ENCODE assay signal across 8 cellular contexts in the genomic region with DNA sequence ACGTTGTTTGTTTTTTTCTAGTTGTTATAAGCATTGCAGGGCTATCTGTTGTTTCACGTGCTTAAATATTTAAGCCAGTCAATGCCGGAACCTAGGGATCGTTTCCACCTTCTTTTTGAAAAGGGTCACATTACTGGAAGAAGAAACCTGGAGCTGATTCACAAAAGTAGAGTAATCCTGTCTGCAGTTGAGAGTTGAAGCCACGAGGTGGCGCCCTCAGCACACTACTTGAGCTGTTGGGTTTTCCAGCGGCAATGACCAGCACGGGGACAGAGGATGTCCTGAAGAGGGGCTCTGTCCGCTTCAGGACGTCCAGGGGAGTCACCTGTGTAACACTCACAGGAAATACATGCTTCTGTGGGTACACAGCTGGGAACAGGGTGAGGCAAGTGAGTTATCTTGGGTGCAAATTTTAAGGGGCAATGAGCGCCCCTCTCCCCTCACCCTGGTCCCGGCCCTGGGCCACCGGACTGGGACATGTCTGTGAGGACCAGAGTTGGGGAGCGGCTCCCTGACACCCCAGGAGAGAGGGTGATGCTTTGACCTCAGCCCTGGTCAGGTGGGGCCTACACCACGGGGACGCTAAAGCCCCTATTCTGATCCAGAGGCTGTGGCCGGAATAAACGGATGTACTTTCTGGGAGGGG. TPM values are rescaled to one million over a fixed set of nuclear protein-coding genes. Genes with fewer than 3 reads are reported as not detected.
DNase-seq lines count a peak whose midpoint lies in the region; ATAC-seq and TF ChIP-seq lines count a peak whose summit lies in the region.

No MANE protein-coding gene starts in this region.

- peak; percentile 87 for TF ChIP-seq CTCF in astrocyte of the cerebellum (IDR thresholded peaks at IDR 0.05; ENCODE audit: low read depth, low read length, missing control alignments)
- peak; percentile 89 for TF ChIP-seq CTCF in hepatocyte (IDR thresholded peaks at IDR 0.05; ENCODE audit: poor library complexity)
- TF ChIP-seq CTCF in sigmoid colon (IDR thresholded peaks at IDR 0.05), result peak; percentile 10 to 84 (median 68)

- H3K79me2 ChIP-seq in hepatocyte, result no peaks in the 10 kb centered on the region

- no peak for ATAC-seq in GM18909 (IDR thresholded peaks at IDR 0.05; ENCODE audit: poor library complexity, unreplicated experiment)
- ATAC-seq in HG03354 (IDR thresholded peaks at IDR 0.05; ENCODE audit: poor library complexity, severe bottlenecking, unreplicated experiment), result no peak

- no peak overlapping the region for H3K4me2 ChIP-seq in hepatocyte

- in situ Hi-C loops in astrocyte of the cerebellum (cut with HindIII; ENCODE audit: low sequenced_read_pairs), result no loop called here

- 39% methylated on average over 18 of the region's 18 CpGs for WGBS in hepatocyte (ENCODE audit: low lambda C conversion rate, missing lambda C conversion rate)
- WGBS in sigmoid colon, 2 donors, result 38 to 43% methylated on average over 18 of the region's 18 CpGs

- H3K36me3 ChIP-seq in hepatocyte (replicated peaks; ENCODE audit: insufficient read depth, low read depth) (no peaks in the 10 kb centered on the region), sigmoid colon (no peaks in the 10 kb centered on the region)

- H2AFZ ChIP-seq in hepatocyte, result no peak overlapping the region

- no peak for TF ChIP-seq EP300 in sigmoid colon (IDR thresholded peaks at IDR 0.05)

- H3K4me3 ChIP-seq in astrocyte of the cerebellum (ENCODE audit: low read depth, low read length), result no peak overlapping the region
- no peak overlapping the region for H3K4me3 ChIP-seq in hepatocyte
- no peak overlapping the region for H3K4me3 ChIP-seq in sigmoid colon

- no peak overlapping the region for H3K27ac ChIP-seq in hepatocyte
- no peak overlapping the region for H3K27ac ChIP-seq in sigmoid colon

- H3K4me1 ChIP-seq in hepatocyte (ENCODE audit: insufficient read depth) (peaks cover 5% of the 10 kb centered on the region), sigmoid colon (peaks cover 0 to 16% (median 15%) of the 10 kb centered on the region in 4 donors)

- DNase-seq in GF-D8 (lab: John Stamatoyannopoulos, UW) (peak; percentile 10), M059J (ENCODE audit: low read depth) (peak; percentile 68), SW480 (ENCODE audit: low spot score) (peak; percentile 57), astrocyte of the cerebellum (ENCODE audit: low read depth) (peak; percentile 37), hepatocyte (ENCODE audit: low spot score) (peak; percentile 86), sigmoid colon (peak; percentile 81)

- H3K9me2 ChIP-seq in hepatocyte (replicated peaks; ENCODE audit: insufficient read depth), result no peaks in the 10 kb centered on the region

- intact Hi-C loops in sigmoid colon (cut with DNase I), result loop anchor here (5.0 to 10.0 kb wide), 3 partner anchors 351 to 856 kb away; a partner anchor contains a TSS

- no peaks in the 10 kb centered on the region for H3K9me3 ChIP-seq in hepatocyte (ENCODE audit: low read depth)
- H3K9me3 ChIP-seq in sigmoid colon, result no peaks in the 10 kb centered on the region

- H3K27me3 ChIP-seq in hepatocyte (peaks cover 9% of the 10 kb centered on the region), sigmoid colon (peaks cover 0 to 5% (median 0%) of the 10 kb centered on the region in 3 donors)

- H4K20me1 ChIP-seq in hepatocyte (ENCODE audit: insufficient read depth, poor library complexity, severe bottlenecking), result no peaks in the 10 kb centered on the region

- no peak for TF ChIP-seq POLR2A in sigmoid colon (IDR thresholded peaks at IDR 0.05)

RNA-seq across cellular contexts. Expression of a gene that starts 26.3 kb away (rescaled TPM):
- total RNA-seq in M059J (2014; rRNA removed; shearing (Covaris generic)), result not detected in 2 replicates
- 0.36 and 0.43 TPM in 2 replicates for total RNA-seq in hepatocyte
- 0.91 TPM in 1 of 2 replicates, not detected in the other for polyA plus RNA-seq in hepatocyte
- 1 to 10 TPM; 2.0 to 4.9 (median 3.3) TPM for total RNA-seq in sigmoid colon
- 10 to 100 TPM in 1 of 3 donors, 1 to 10 TPM in 1, under 1 TPM in 1; 0.60 to 18.6 (median 1.2) TPM for polyA plus RNA-seq in sigmoid colon

RNA-seq across cellular contexts. Expression of a gene that starts 53.5 kb away (rescaled TPM):
- 11.5 and 18.9 TPM in 2 replicates for total RNA-seq in M059J (2014; rRNA removed; shearing (Covaris generic))
- 0.52 and 1.8 TPM in 2 replicates for total RNA-seq in hepatocyte
- polyA plus RNA-seq in hepatocyte, result 1.7 and 4.1 TPM in 2 replicates
- 1 to 10 TPM; 1.3 to 6.4 (median 4.1) TPM for total RNA-seq in sigmoid colon
- 1 to 10 TPM; 1.2 to 3.1 (median 2.4) TPM for polyA plus RNA-seq in sigmoid colon

Comparison
In these comparisons a context has a peak if more than half of its experiments do, and no peak if none do; other contexts are left out.
1. DNase-seq: peak in every context shown above with its lines; median percentile 86 in hepatocyte; 81 in sigmoid colon; 68 in M059J; 57 in SW480; 37 in astrocyte of the cerebellum; 10 in GF-D8.